Comparison of ENCODE assay signal across 8 cellular contexts in the genomic region with DNA sequence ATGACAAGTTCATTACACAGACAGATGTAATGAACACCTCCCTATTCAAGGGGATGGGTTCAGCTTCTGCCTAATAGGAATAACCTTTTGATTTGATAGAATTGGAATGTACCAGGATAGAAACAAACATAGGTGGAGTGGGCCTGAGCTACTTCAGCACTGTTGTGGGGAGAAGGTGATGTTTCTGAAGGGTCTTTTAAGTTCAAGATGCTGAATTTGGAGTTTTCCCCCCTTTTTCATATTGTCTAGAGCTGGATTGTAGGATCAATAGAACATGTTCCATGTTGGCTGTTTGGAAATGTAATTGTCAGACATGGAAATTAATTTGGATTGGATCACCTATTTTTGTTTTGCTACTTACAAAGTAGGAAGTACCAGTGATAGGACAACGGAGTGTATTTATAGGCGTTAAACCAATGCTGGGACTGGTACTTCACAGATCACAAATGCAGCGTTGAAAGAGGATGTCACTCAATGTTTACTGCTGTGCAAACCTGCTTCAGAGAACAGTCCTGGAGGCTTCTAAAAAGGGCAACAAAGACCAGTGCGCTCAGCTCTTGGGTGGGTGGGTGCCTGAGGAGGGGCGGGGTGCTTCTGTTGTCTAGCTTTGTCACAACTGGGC. TPM values are rescaled to one million over a fixed set of nuclear protein-coding genes. Genes with fewer than 3 reads are reported as not detected.
DNase-seq lines count a peak whose midpoint lies in the region; ATAC-seq, FAIRE-seq and TF ChIP-seq lines count a peak whose summit lies in the region.

No MANE protein-coding gene starts in this region.

- no peaks in the 10 kb centered on the region for H3K9me3 ChIP-seq in OCI-LY3 (ENCODE audit: insufficient read depth, low read length)
- H3K9me3 ChIP-seq in esophagus squamous epithelium, result no peaks in the 10 kb centered on the region
- H3K9me3 ChIP-seq in sigmoid colon, result no peaks in the 10 kb centered on the region

- H3K9ac ChIP-seq in OCI-LY3 (ENCODE audit: low read length), result peak overlapping the region; percentile 77

- H3K27ac ChIP-seq in OCI-LY3 (ENCODE audit: low read length), result no peak overlapping the region
- peak overlapping the region; percentile 71 to 94 (median 88) for H3K27ac ChIP-seq in esophagus squamous epithelium
- H3K27ac ChIP-seq in sigmoid colon, result peak overlapping the region; percentile 86 to 93 (median 92)

- ATAC-seq in HG02840 (IDR thresholded peaks at IDR 0.05; ENCODE audit: low FRiP score, unreplicated experiment), result no peak
- ATAC-seq in stimulated activated naive B cell treated with anti-CD40 and anti-IgM and Interleukin-4, amounts not matched to agents 10 μg/mL and 1 μg/mL and 100 μg/mL, for 72 hours (replicated peaks), result no peak

- H3K4me1 Mint-ChIP-seq in stimulated activated naive B cell treated with anti-CD40 and anti-IgM and Interleukin-4, amounts not matched to agents 10 μg/mL and 1 μg/mL and 100 μg/mL, for 72 hours, result peaks cover 17 to 28% of the 10 kb centered on the region in 2 donors

- H3K79me2 ChIP-seq in OCI-LY3 (ENCODE audit: low read length), result peaks cover 30% of the 10 kb centered on the region; the same call in 1 of the 2 replicates

- H3K4me1 ChIP-seq in OCI-LY3 (ENCODE audit: low read length), result peaks cover 23% of the 10 kb centered on the region
- peaks cover 19 to 69% (median 35%) of the 10 kb centered on the region in 3 donors for H3K4me1 ChIP-seq in esophagus squamous epithelium
- H3K4me1 ChIP-seq in sigmoid colon, result peaks cover 0 to 58% (median 38%) of the 10 kb centered on the region in 4 donors

- no peak for TF ChIP-seq POLR2A in esophagus squamous epithelium (IDR thresholded peaks at IDR 0.05)
- TF ChIP-seq POLR2A in sigmoid colon (IDR thresholded peaks at IDR 0.05), result no peak

- no peak overlapping the region for H3K27ac Mint-ChIP-seq in stimulated activated naive B cell treated with anti-CD40 and anti-IgM and Interleukin-4, amounts not matched to agents 10 μg/mL and 1 μg/mL and 100 μg/mL, for 72 hours

- TF ChIP-seq CTCF in OCI-LY3 (IDR thresholded peaks at IDR 0.05; ENCODE audit: low read depth, low read length), result no peak
- no peak for TF ChIP-seq CTCF in esophagus squamous epithelium (IDR thresholded peaks at IDR 0.05)
- no peak for TF ChIP-seq CTCF in sigmoid colon (IDR thresholded peaks at IDR 0.05)

- H3K9me3 Mint-ChIP-seq in stimulated activated naive B cell treated with anti-CD40 and anti-IgM and Interleukin-4, amounts not matched to agents 10 μg/mL and 1 μg/mL and 100 μg/mL, for 72 hours, result no peaks in the 10 kb centered on the region

- no peak for DNase-seq in GM18507 (ENCODE audit: extremely low spot score, insufficient read length, low read depth)
- no peak for DNase-seq in esophagus squamous epithelium (lab: John Stamatoyannopoulos, UW)
- DNase-seq in sigmoid colon, result no peak
- no peak for DNase-seq in stimulated activated naive B cell treated with anti-CD40 and anti-IgM and Interleukin-4, amounts not matched to agents 10 μg/mL and 1 μg/mL and 100 μg/mL, for 72 hours
- no peak for DNase-seq in SIG-M5 (lab: John Stamatoyannopoulos, UW)
- no peak for DNase-seq in NCI-H128 (lab: John Stamatoyannopoulos, UW; ENCODE audit: unreplicated experiment)

- H4K20me1 ChIP-seq in OCI-LY3 (ENCODE audit: insufficient read depth, low read length), result peaks cover 3% of the 10 kb centered on the region; the same call in 1 of the 2 replicates

- no peak for TF ChIP-seq EP300 in sigmoid colon (IDR thresholded peaks at IDR 0.05)

- H3K27me3 ChIP-seq in OCI-LY3 (ENCODE audit: low read depth, low read length), result peaks cover 20% of the 10 kb centered on the region
- no peaks in the 10 kb centered on the region for H3K27me3 ChIP-seq in esophagus squamous epithelium
- no peaks in the 10 kb centered on the region for H3K27me3 ChIP-seq in sigmoid colon

- H3K4me3 ChIP-seq in OCI-LY3 (ENCODE audit: low read length), result peak overlapping the region; percentile 83
- peak overlapping the region; percentile 62 to 91 (median 76) for H3K4me3 ChIP-seq in esophagus squamous epithelium
- H3K4me3 ChIP-seq in sigmoid colon, result peak overlapping the region; percentile 83 to 98 (median 91)

- H3K4me2 ChIP-seq in OCI-LY3 (ENCODE audit: low read length), result peak overlapping the region; percentile 95

- WGBS in esophagus squamous epithelium, 2 donors, result 17 to 45% methylated on average over 5 of the region's 5 CpGs
- 49 to 51% methylated on average over 5 of the region's 5 CpGs for WGBS in sigmoid colon, 2 donors

- peak; percentile 45 for FAIRE-seq in GM18507 (lab: Jason Lieb, UNC)

- H3K4me3 Mint-ChIP-seq in stimulated activated naive B cell treated with anti-CD40 and anti-IgM and Interleukin-4, amounts not matched to agents 10 μg/mL and 1 μg/mL and 100 μg/mL, for 72 hours, result peak overlapping the region in 1 of 2 donors; percentile 97

- H2AFZ ChIP-seq in OCI-LY3 (ENCODE audit: low read depth, low read length), result no peak overlapping the region

- no peaks in the 10 kb centered on the region for H3K36me3 Mint-ChIP-seq in stimulated activated naive B cell treated with anti-CD40 and anti-IgM and Interleukin-4, amounts not matched to agents 10 μg/mL and 1 μg/mL and 100 μg/mL, for 72 hours

- intact Hi-C loops in esophagus squamous epithelium (cut with DNase I), result loop anchor here (10.0 kb wide), 1 partner anchor 176 kb away; no protein-coding TSS in a partner anchor
- intact Hi-C loops in sigmoid colon (cut with DNase I), result loop anchor here (2.0 to 5.0 kb wide), 6 partner anchors 91 to 311 kb away; no protein-coding TSS in a partner anchor

- H3K36me3 ChIP-seq in OCI-LY3 (replicated peaks; ENCODE audit: low read depth, low read length), result no peaks in the 10 kb centered on the region
- no peaks in the 10 kb centered on the region for H3K36me3 ChIP-seq in esophagus squamous epithelium
- H3K36me3 ChIP-seq in sigmoid colon, result no peaks in the 10 kb centered on the region

- peaks cover 45 to 61% of the 10 kb centered on the region in 2 donors for H3K27me3 Mint-ChIP-seq in stimulated activated naive B cell treated with anti-CD40 and anti-IgM and Interleukin-4, amounts not matched to agents 10 μg/mL and 1 μg/mL and 100 μg/mL, for 72 hours

RNA-seq across cellular contexts. Expression of a gene that starts 2.0 kb away (rescaled TPM):
- total RNA-seq in esophagus squamous epithelium, result 10 to 100 TPM; 14.6 to 55.7 (median 36.2) TPM
- total RNA-seq in sigmoid colon, result 10 to 100 TPM; 56.2 to 80.3 (median 79.2) TPM
- polyA plus RNA-seq in sigmoid colon, result 100 to 1,000 TPM in 1 of 3 donors, 10 to 100 TPM in 2; 39.5 to 109 (median 90.6) TPM
